Comparison of ENCODE assay signal across 8 cellular contexts in the genomic region with DNA sequence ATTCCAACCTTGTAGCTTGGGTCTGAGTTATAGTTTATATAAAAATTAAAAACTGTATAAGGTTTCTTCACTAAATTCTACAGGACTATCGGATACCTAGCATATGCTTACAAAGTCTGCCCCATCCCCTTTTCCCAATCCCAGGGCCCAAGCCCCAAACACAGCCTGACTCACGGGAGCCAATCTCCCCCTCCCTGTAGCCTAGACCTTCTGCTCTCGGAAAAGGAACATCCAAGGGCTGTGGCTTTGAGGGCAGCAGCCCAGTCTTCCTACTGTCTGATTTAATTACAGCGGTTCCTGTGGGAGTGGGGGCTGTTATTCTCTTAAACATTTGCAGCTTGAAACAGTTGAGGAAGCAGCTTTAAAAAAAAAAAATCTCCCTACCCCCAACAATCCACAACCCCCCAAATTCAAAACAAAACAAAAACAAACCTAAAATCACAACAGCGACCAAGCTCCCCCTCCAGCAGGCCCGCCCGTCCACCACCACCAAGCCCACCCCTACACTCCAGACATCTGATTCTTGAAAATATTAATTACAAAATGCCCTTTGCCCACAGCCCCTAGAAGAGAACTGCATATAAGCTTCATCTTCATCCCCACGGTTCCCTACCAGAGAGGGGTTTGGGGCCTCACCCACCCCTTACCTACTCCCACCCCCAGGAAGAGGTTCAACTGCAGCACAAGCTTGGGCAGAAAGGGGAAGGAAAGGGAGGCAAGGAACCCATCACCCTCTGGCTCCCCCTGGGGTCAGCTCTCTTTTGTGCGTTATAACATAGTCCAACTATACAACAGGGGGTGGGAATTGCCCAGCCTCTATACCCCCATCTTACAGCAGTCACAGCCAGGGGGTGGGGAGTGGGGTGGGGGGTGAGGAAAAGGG. TPM values are rescaled to one million over a fixed set of nuclear protein-coding genes. Genes with fewer than 3 reads are reported as not detected.
A peak's percentile ranks its signal among the peaks of the same experiment; 100 is the strongest.
DNase-seq lines count a peak whose midpoint lies in the region; ATAC-seq, FAIRE-seq and TF ChIP-seq lines count a peak whose summit lies in the region.

No MANE protein-coding gene starts in this region.

- TF ChIP-seq RAD21 in HepG2 (CRISPR knock-in tag; IDR thresholded peaks at IDR 0.05), result no peak

- in situ Hi-C loops in HepG2 (cut with HindIII; ENCODE audit: extremely low pct_ligation_motif_present, low pct_unique_long_range_greater_than_20kb), result no loop called here

- peak overlapping the region; percentile 90 to 97 (median 92) for H3K9ac ChIP-seq in BLaER1 treated with 17β-estradiol and CSF1 and Interleukin-3, amounts not matched to agents 10 nM and 100 nM
- H3K9ac ChIP-seq in astrocyte (ENCODE audit: low read length) (peak overlapping the region; percentile 98), HepG2 (ENCODE audit: insufficient read depth, low read depth, low read length) (0 out of 2 replicates have a peak overlapping the region, but pooled peaks have one; percentile 38)

- TF ChIP-seq CTCF in RWPE1 (conservative IDR thresholded peaks at IDR 0.05; ENCODE audit: low read depth) (0 out of 2 replicates have a peak, but pooled peaks have one; percentile 15), astrocyte (IDR thresholded peaks at IDR 0.05; ENCODE audit: insufficient read depth, low read depth, low read length) (no peak), HepG2 (CRISPR knock-in tag; IDR thresholded peaks at IDR 0.05) (peak; percentile 50), suprapubic skin (IDR thresholded peaks at IDR 0.05) (no peak)

- peak overlapping the region; percentile 95 for H3K27ac Mint-ChIP-seq in astrocyte (ENCODE audit: unreplicated experiment)

- H3K4me1 ChIP-seq in BLaER1 treated with 17β-estradiol and CSF1 and Interleukin-3, amounts not matched to agents 10 nM and 100 nM, result peaks cover 25 to 44% (median 38%) of the 10 kb centered on the region in 10 experiments
- H3K4me1 ChIP-seq in astrocyte (ENCODE audit: insufficient read depth, low read length), result peaks cover 13% of the 10 kb centered on the region
- H3K4me1 ChIP-seq in HepG2 (ENCODE audit: insufficient read depth, low read length), result peaks cover 20% of the 10 kb centered on the region
- H3K4me1 ChIP-seq in suprapubic skin, result peaks cover 33% of the 10 kb centered on the region

- H3K4me3 Mint-ChIP-seq in astrocyte (ENCODE audit: unreplicated experiment), result peak overlapping the region; percentile 57

- WGBS in HepG2 (ENCODE audit: low lambda C conversion rate), result 92% methylated on average over 9 of the region's 9 CpGs
- WGBS in suprapubic skin, result 56% methylated on average over 8 of the region's 9 CpGs

- peaks cover 19% of the 10 kb centered on the region for H3K4me1 Mint-ChIP-seq in astrocyte (ENCODE audit: low read depth, unreplicated experiment)

- no peaks in the 10 kb centered on the region for H3K27me3 ChIP-seq in BLaER1 treated with 17β-estradiol and CSF1 and Interleukin-3, amounts not matched to agents 10 nM and 100 nM
- H3K27me3 ChIP-seq in H7 (ENCODE audit: control insufficient read depth, insufficient read depth, low read length) (no peaks in the 10 kb centered on the region), astrocyte (ENCODE audit: insufficient read depth, low read length) (no peaks in the 10 kb centered on the region), HepG2 (ENCODE audit: control insufficient read depth in 1 of 2, insufficient read depth in 2 of 2, low read length in 2 of 2) (no peaks in the 10 kb centered on the region), suprapubic skin (no peaks in the 10 kb centered on the region)

- H3K4me2 ChIP-seq in BLaER1 treated with 17β-estradiol and CSF1 and Interleukin-3, amounts not matched to agents 10 nM and 100 nM, result peak overlapping the region; percentile 83 to 94 (median 88)
- H3K4me2 ChIP-seq in astrocyte (ENCODE audit: low read length) (peak overlapping the region; percentile 91), HepG2 (ENCODE audit: low read depth, low read length) (peak overlapping the region; percentile 98)

- peaks cover 1 to 28% (median 17%) of the 10 kb centered on the region in 11 experiments; a peak in 18 of 22 replicates for H4K20me1 ChIP-seq in BLaER1 treated with 17β-estradiol and CSF1 and Interleukin-3, amounts not matched to agents 10 nM and 100 nM
- H4K20me1 ChIP-seq in astrocyte (ENCODE audit: insufficient read depth, low read length) (peaks cover 7% of the 10 kb centered on the region), HepG2 (ENCODE audit: insufficient read depth, low read length) (no peaks in the 10 kb centered on the region)

- no peak overlapping the region for H2AFZ ChIP-seq in astrocyte (ENCODE audit: low read depth, low read length)
- H2AFZ ChIP-seq in HepG2 (ENCODE audit: low read length), result no peak overlapping the region

- intact Hi-C loops in HepG2 (cut with micrococcal nuclease; ENCODE audit: unreplicated experiment), result loop anchor here (5.0 kb wide), 1 partner anchor 113 kb away; the partner anchor contains the start of gene TUBA1B

- POLR2A ChIA-PET in RWPE1 (lab: Yijun Ruan, JAX; ENCODE audit: low non-redundant PET) (no interaction called here), HepG2 (lab: Yijun Ruan, JAX) (interaction anchor here (0.5 to 1.3 kb wide), 8 partner anchors 13 to 154 kb away, joined by 3 to 9 read pairs (median 4); partner anchors contain the start of genes DDN, RND1 and TUBA1B)

- BruUV-seq in HepG2 (replicated peaks; lab: Mats Ljungman, UMichigan), result no TSS peak

- no peak for TF ChIP-seq POLR2A in HepG2 (IDR thresholded peaks at IDR 0.05; ENCODE audit: insufficient read depth in 1 of 2, low read depth in 2 of 2, low read length in 2 of 2)
- no peak for TF ChIP-seq POLR2A in suprapubic skin (IDR thresholded peaks at IDR 0.05)

- peaks cover 35 to 42% (median 40%) of the 10 kb centered on the region in 11 experiments for H3K36me3 ChIP-seq in BLaER1 treated with 17β-estradiol and CSF1 and Interleukin-3, amounts not matched to agents 10 nM and 100 nM
- peaks cover 23% of the 10 kb centered on the region for H3K36me3 ChIP-seq in H7 (replicated peaks; ENCODE audit: control insufficient read depth, insufficient read depth, low read length)
- peaks cover 22% of the 10 kb centered on the region for H3K36me3 ChIP-seq in astrocyte (ENCODE audit: insufficient read depth, low read length)
- H3K36me3 ChIP-seq in HepG2 (replicated peaks in 1 of 2; ENCODE audit: control insufficient read depth in 1 of 2, insufficient read depth in 2 of 2, low read length in 2 of 2), result peaks cover 14 to 23% of the 10 kb centered on the region in 2 experiments
- H3K36me3 ChIP-seq in suprapubic skin, result peaks cover 42% of the 10 kb centered on the region

- H3K27ac ChIP-seq in BLaER1 treated with 17β-estradiol and CSF1 and Interleukin-3, amounts not matched to agents 10 nM and 100 nM, result peak overlapping the region; percentile 89 to 99 (median 95)
- H3K27ac ChIP-seq in RWPE1 (peak overlapping the region; percentile 71), astrocyte (ENCODE audit: low read depth, low read length) (peak overlapping the region; percentile 96), HepG2 (ENCODE audit: extremely low read length, insufficient read depth, low read length) (peak overlapping the region; percentile 86), suprapubic skin (peak overlapping the region; percentile 92)

- H3K9me3 Mint-ChIP-seq in astrocyte (ENCODE audit: unreplicated experiment), result no peaks in the 10 kb centered on the region

- CTCF ChIA-PET in RWPE1 (lab: Yijun Ruan, JAX) (interaction anchor here (0.6 to 0.8 kb wide), 3 partner anchors 14 to 158 kb away, joined by 3 to 5 read pairs (median 3); no protein-coding TSS in a partner anchor), HepG2 (lab: Yijun Ruan, JAX; ENCODE audit: low intra/inter-chr PET ratio, low total read pairs) (interaction anchor here (3.4 kb wide), 1 partner anchor 23 kb away, joined by 15 read pairs; no protein-coding TSS in a partner anchor)

- DNase-seq in H7 (peak; percentile 91), RWPE1 (ENCODE audit: low spot score) (peak; percentile 50), astrocyte (ENCODE audit: low read depth) (no peak), HepG2 (ENCODE audit: low spot score) (peak; percentile 39), suprapubic skin (ENCODE audit: low spot score in 2 of 2) (peak in 1 of 2 donors; percentile 67)

- H3K36me3 Mint-ChIP-seq in astrocyte (ENCODE audit: low read depth, unreplicated experiment), result peaks cover 14% of the 10 kb centered on the region

- TF ChIP-seq EP300 in HepG2 (IDR thresholded peaks at IDR 0.05; ENCODE audit: low read depth in 2 of 2, low read length in 2 of 2), result no peak
- TF ChIP-seq EP300 in HepG2 (CRISPR knock-in tag; IDR thresholded peaks at IDR 0.05; ENCODE audit: borderline replicate concordance), result no peak
- no peak for TF ChIP-seq EP300 in suprapubic skin (IDR thresholded peaks at IDR 0.05)

- ATAC-seq in HepG2 (peak; percentile 17; the same call in 2 of the 3 replicates), HG02884 (IDR thresholded peaks at IDR 0.05; ENCODE audit: unreplicated experiment) (no peak), HG03439 (IDR thresholded peaks at IDR 0.05; ENCODE audit: unreplicated experiment) (no peak)

- no peak for FAIRE-seq in astrocyte (lab: Jason Lieb, UNC)
- peak; percentile 42 for FAIRE-seq in HepG2 (lab: Jason Lieb, UNC)

- H3K4me3 ChIP-seq in BLaER1 treated with 17β-estradiol and CSF1 and Interleukin-3, amounts not matched to agents 10 nM and 100 nM, result peak overlapping the region; percentile 71 to 85 (median 74); a peak in 19 of 20 replicates
- H3K4me3 ChIP-seq in H7 (ENCODE audit: insufficient read depth, low read depth, low read length) (no peak overlapping the region), astrocyte (ENCODE audit: insufficient read depth, low read depth, low read length) (no peak overlapping the region), HepG2 (replicated peaks in 1 of 3; ENCODE audit: insufficient read depth in 1 of 3, low read depth in 2 of 3, low read length in 3 of 3) (peak overlapping the region in 2 of 3 experiments; percentile 5 to 64; a peak in 2 of 6 replicates), suprapubic skin (peak overlapping the region; percentile 89)

- no peaks in the 10 kb centered on the region for H3K27me3 Mint-ChIP-seq in astrocyte (ENCODE audit: low read depth, unreplicated experiment)

- H3K79me2 ChIP-seq in astrocyte (ENCODE audit: insufficient read depth, low read length), result peaks cover 28% of the 10 kb centered on the region
- peaks cover 6% of the 10 kb centered on the region for H3K79me2 ChIP-seq in HepG2 (ENCODE audit: insufficient read depth, low read length)

- no peaks in the 10 kb centered on the region for H3K9me3 ChIP-seq in BLaER1 treated with 17β-estradiol and CSF1 and Interleukin-3, amounts not matched to agents 10 nM and 100 nM (replicated peaks in 1 of 11)
- H3K9me3 ChIP-seq in astrocyte (ENCODE audit: insufficient read depth, low read depth, low read length) (no peaks in the 10 kb centered on the region), HepG2 (ENCODE audit: low read length) (no peaks in the 10 kb centered on the region), suprapubic skin (no peaks in the 10 kb centered on the region)

RNA-seq across cellular contexts. Expression of gene PRKAG1, which starts 1.1 kb away (rescaled TPM):
- total RNA-seq in H7 (2014; rRNA removed; shearing (Covaris generic)), result 44.2 and 51.1 TPM in 2 replicates
- total RNA-seq in astrocyte (47.1 and 49.6 TPM in 2 replicates), HepG2 (2016; rRNA removed; fragmentation: Illumina TruSeq; extraction: Trizol) (32.8 and 37.6 TPM in 2 replicates), suprapubic skin (10 to 100 TPM; 40.0 to 61.4 (median 49.6) TPM)
- 9.1 and 11.2 TPM in 2 replicates for total RNA-seq in HepG2 (2016; cell fraction: cytosol; rRNA removed; fragmentation: Illumina TruSeq; extraction: Trizol; ENCODE audit: low read depth)
- 30.6 and 39.9 TPM in 2 replicates for total RNA-seq in HepG2 (2016; cell fraction: insoluble cytoplasmic fraction; rRNA removed; fragmentation: Illumina TruSeq; extraction: Trizol)
- total RNA-seq in HepG2 (2016; cell fraction: membrane; rRNA removed; fragmentation: Illumina TruSeq; extraction: Trizol), result 19.3 and 21.1 TPM in 2 replicates
- total RNA-seq in HepG2 (2016; cell fraction: nucleus; rRNA removed; fragmentation: Illumina TruSeq; extraction: Trizol), result 16.7 and 19.6 TPM in 2 replicates
- polyA plus RNA-seq in HepG2 (2011; rRNA removed), result 21.2 and 26.1 TPM in 2 replicates
- polyA plus RNA-seq in HepG2 (2011; cell fraction: cytosol; rRNA removed), result 18.5 and 26.3 TPM in 2 replicates
- polyA plus RNA-seq in HepG2 (2011; cell fraction: nucleus; rRNA removed), result 8.8 and 11.6 TPM in 2 replicates
- 20.2 and 21.7 TPM in 2 replicates for polyA plus RNA-seq in HepG2 (2012)
- polyA plus RNA-seq in HepG2 (2016; cell fraction: cytosol; fragmentation: Illumina TruSeq; extraction: Trizol; ENCODE audit: low read depth), result 7.6 and 8.8 TPM in 2 replicates
- polyA plus RNA-seq in HepG2 (2016; cell fraction: insoluble cytoplasmic fraction; fragmentation: Illumina TruSeq; extraction: Trizol; ENCODE audit: low read depth), result 38.7 and 40.2 TPM in 2 replicates
- polyA plus RNA-seq in HepG2 (2016; cell fraction: membrane; fragmentation: Illumina TruSeq; extraction: Trizol; ENCODE audit: low read depth), result 14.5 and 16.2 TPM in 2 replicates
- polyA plus RNA-seq in HepG2 (2016; cell fraction: nucleus; fragmentation: Illumina TruSeq; extraction: Trizol; ENCODE audit: insufficient read depth, low read depth), result 24.6 and 24.9 TPM in 2 replicates
- polyA minus RNA-seq in HepG2 (2011; rRNA and poly(A)+ RNA removed; ENCODE audit: low replicate concordance), result 11.5 and 73.4 TPM in 2 replicates
- polyA minus RNA-seq in HepG2 (2011; cell fraction: cytosol; rRNA and poly(A)+ RNA removed), result 7.8 and 9.5 TPM in 2 replicates
- 11.6 TPM in 2 replicates for polyA minus RNA-seq in HepG2 (2011; cell fraction: nucleus; rRNA and poly(A)+ RNA removed)

RNA-seq across cellular contexts. Expression of gene DDN, which starts 20.5 kb away (rescaled TPM):
- 0.10 and 0.30 TPM in 2 replicates for total RNA-seq in H7 (2014; rRNA removed; shearing (Covaris generic))
- total RNA-seq in astrocyte (0.50 and 0.55 TPM in 2 replicates), HepG2 (2016; rRNA removed; fragmentation: Illumina TruSeq; extraction: Trizol) (0.51 and 0.53 TPM in 2 replicates), suprapubic skin (under 1 TPM in 3 of 4 donors, not detected in 1; 0.23 to 0.45 (median 0.24) TPM)
- 0.20 TPM in 1 of 2 replicates, not detected in the other for total RNA-seq in HepG2 (2016; cell fraction: cytosol; rRNA removed; fragmentation: Illumina TruSeq; extraction: Trizol; ENCODE audit: low read depth)
- 0.43 and 0.54 TPM in 2 replicates for total RNA-seq in HepG2 (2016; cell fraction: insoluble cytoplasmic fraction; rRNA removed; fragmentation: Illumina TruSeq; extraction: Trizol)
- total RNA-seq in HepG2 (2016; cell fraction: membrane; rRNA removed; fragmentation: Illumina TruSeq; extraction: Trizol), result 0.46 and 0.52 TPM in 2 replicates
- 0.34 and 0.62 TPM in 2 replicates for total RNA-seq in HepG2 (2016; cell fraction: nucleus; rRNA removed; fragmentation: Illumina TruSeq; extraction: Trizol)
- polyA plus RNA-seq in HepG2 (2011; rRNA removed), result 0.24 and 0.33 TPM in 2 replicates
- 0.21 and 0.34 TPM in 2 replicates for polyA plus RNA-seq in HepG2 (2011; cell fraction: cytosol; rRNA removed)
- 0.47 and 0.83 TPM in 2 replicates for polyA plus RNA-seq in HepG2 (2011; cell fraction: nucleus; rRNA removed)
- 0.48 and 0.69 TPM in 2 replicates for polyA plus RNA-seq in HepG2 (2012)
- polyA plus RNA-seq in HepG2 (2016; cell fraction: cytosol; fragmentation: Illumina TruSeq; extraction: Trizol; ENCODE audit: low read depth), result 0.20 and 0.28 TPM in 2 replicates
- polyA plus RNA-seq in HepG2 (2016; cell fraction: insoluble cytoplasmic fraction; fragmentation: Illumina TruSeq; extraction: Trizol; ENCODE audit: low read depth), result 0.58 and 0.73 TPM in 2 replicates
- 0.48 and 0.58 TPM in 2 replicates for polyA plus RNA-seq in HepG2 (2016; cell fraction: membrane; fragmentation: Illumina TruSeq; extraction: Trizol; ENCODE audit: low read depth)
- polyA plus RNA-seq in HepG2 (2016; cell fraction: nucleus; fragmentation: Illumina TruSeq; extraction: Trizol; ENCODE audit: insufficient read depth, low read depth), result 1.2 and 1.3 TPM in 2 replicates
- 0.46 and 5.3 TPM in 2 replicates for polyA minus RNA-seq in HepG2 (2011; rRNA and poly(A)+ RNA removed; ENCODE audit: low replicate concordance)
- polyA minus RNA-seq in HepG2 (2011; cell fraction: cytosol; rRNA and poly(A)+ RNA removed), result 0.44 and 0.49 TPM in 2 replicates
- 0.25 and 0.39 TPM in 2 replicates for polyA minus RNA-seq in HepG2 (2011; cell fraction: nucleus; rRNA and poly(A)+ RNA removed)

RNA-seq across cellular contexts. Expression of gene KMT2D, which starts 40.9 kb away (rescaled TPM):
- total RNA-seq in H7 (2014; rRNA removed; shearing (Covaris generic)), result 16.2 and 20.8 TPM in 2 replicates
- total RNA-seq in astrocyte (81.7 and 86.9 TPM in 2 replicates), HepG2 (2016; rRNA removed; fragmentation: Illumina TruSeq; extraction: Trizol) (10.4 and 25.7 TPM in 2 replicates), suprapubic skin (100 to 1,000 TPM in 2 of 4 donors, 10 to 100 TPM in 2; 88.1 to 121 (median 104) TPM)
- total RNA-seq in HepG2 (2016; cell fraction: cytosol; rRNA removed; fragmentation: Illumina TruSeq; extraction: Trizol; ENCODE audit: low read depth), result 3.8 and 5.1 TPM in 2 replicates
- 9.4 and 20.2 TPM in 2 replicates for total RNA-seq in HepG2 (2016; cell fraction: insoluble cytoplasmic fraction; rRNA removed; fragmentation: Illumina TruSeq; extraction: Trizol)
- total RNA-seq in HepG2 (2016; cell fraction: membrane; rRNA removed; fragmentation: Illumina TruSeq; extraction: Trizol), result 7.5 and 9.1 TPM in 2 replicates
- 25.5 and 28.3 TPM in 2 replicates for total RNA-seq in HepG2 (2016; cell fraction: nucleus; rRNA removed; fragmentation: Illumina TruSeq; extraction: Trizol)
- polyA plus RNA-seq in HepG2 (2011; rRNA removed), result 8.1 and 8.2 TPM in 2 replicates
- polyA plus RNA-seq in HepG2 (2011; cell fraction: cytosol; rRNA removed), result 5.0 and 6.5 TPM in 2 replicates
- 41.1 and 48.4 TPM in 2 replicates for polyA plus RNA-seq in HepG2 (2011; cell fraction: nucleus; rRNA removed)
- 20.0 and 20.6 TPM in 2 replicates for polyA plus RNA-seq in HepG2 (2012)
- polyA plus RNA-seq in HepG2 (2016; cell fraction: cytosol; fragmentation: Illumina TruSeq; extraction: Trizol; ENCODE audit: low read depth), result 0.52 and 0.66 TPM in 2 replicates
- 18.4 and 23.1 TPM in 2 replicates for polyA plus RNA-seq in HepG2 (2016; cell fraction: insoluble cytoplasmic fraction; fragmentation: Illumina TruSeq; extraction: Trizol; ENCODE audit: low read depth)
- 1.3 and 2.4 TPM in 2 replicates for polyA plus RNA-seq in HepG2 (2016; cell fraction: membrane; fragmentation: Illumina TruSeq; extraction: Trizol; ENCODE audit: low read depth)
- 78.2 and 102 TPM in 2 replicates for polyA plus RNA-seq in HepG2 (2016; cell fraction: nucleus; fragmentation: Illumina TruSeq; extraction: Trizol; ENCODE audit: insufficient read depth, low read depth)
- polyA minus RNA-seq in HepG2 (2011; rRNA and poly(A)+ RNA removed; ENCODE audit: low replicate concordance), result 12.2 and 28.0 TPM in 2 replicates
- 19.4 and 23.5 TPM in 2 replicates for polyA minus RNA-seq in HepG2 (2011; cell fraction: cytosol; rRNA and poly(A)+ RNA removed)
- polyA minus RNA-seq in HepG2 (2011; cell fraction: nucleus; rRNA and poly(A)+ RNA removed), result 32.2 and 33.3 TPM in 2 replicates

RNA-seq across cellular contexts. Expression of gene WNT1, which starts 41.6 kb away (rescaled TPM):
- total RNA-seq in H7 (2014; rRNA removed; shearing (Covaris generic)), result not detected in 2 replicates
- total RNA-seq in astrocyte (not detected in 2 replicates), HepG2 (2016; rRNA removed; fragmentation: Illumina TruSeq; extraction: Trizol) (not detected in 2 replicates), suprapubic skin (not detected)
- total RNA-seq in HepG2 (2016; cell fraction: cytosol; rRNA removed; fragmentation: Illumina TruSeq; extraction: Trizol; ENCODE audit: low read depth), result not detected in 2 replicates
- total RNA-seq in HepG2 (2016; cell fraction: insoluble cytoplasmic fraction; rRNA removed; fragmentation: Illumina TruSeq; extraction: Trizol), result not detected in 2 replicates
- total RNA-seq in HepG2 (2016; cell fraction: membrane; rRNA removed; fragmentation: Illumina TruSeq; extraction: Trizol), result not detected in 2 replicates
- total RNA-seq in HepG2 (2016; cell fraction: nucleus; rRNA removed; fragmentation: Illumina TruSeq; extraction: Trizol), result not detected in 2 replicates
- polyA plus RNA-seq in HepG2 (2011; rRNA removed), result not detected in 2 replicates
- not detected in 2 replicates for polyA plus RNA-seq in HepG2 (2011; cell fraction: cytosol; rRNA removed)
- polyA plus RNA-seq in HepG2 (2011; cell fraction: nucleus; rRNA removed), result not detected in 2 replicates
- polyA plus RNA-seq in HepG2 (2012), result not detected in 2 replicates
- not detected in 2 replicates for polyA plus RNA-seq in HepG2 (2016; cell fraction: cytosol; fragmentation: Illumina TruSeq; extraction: Trizol; ENCODE audit: low read depth)
- polyA plus RNA-seq in HepG2 (2016; cell fraction: insoluble cytoplasmic fraction; fragmentation: Illumina TruSeq; extraction: Trizol; ENCODE audit: low read depth), result not detected in 2 replicates
- not detected in 2 replicates for polyA plus RNA-seq in HepG2 (2016; cell fraction: membrane; fragmentation: Illumina TruSeq; extraction: Trizol; ENCODE audit: low read depth)
- polyA plus RNA-seq in HepG2 (2016; cell fraction: nucleus; fragmentation: Illumina TruSeq; extraction: Trizol; ENCODE audit: insufficient read depth, low read depth), result not detected in 2 replicates
- not detected in 2 replicates for polyA minus RNA-seq in HepG2 (2011; rRNA and poly(A)+ RNA removed; ENCODE audit: low replicate concordance)
- not detected in 2 replicates for polyA minus RNA-seq in HepG2 (2011; cell fraction: cytosol; rRNA and poly(A)+ RNA removed)
- polyA minus RNA-seq in HepG2 (2011; cell fraction: nucleus; rRNA and poly(A)+ RNA removed), result not detected in 2 replicates

RNA-seq across cellular contexts. Expression of gene WNT10B, which starts 48.1 kb away (rescaled TPM):
- total RNA-seq in H7 (2014; rRNA removed; shearing (Covaris generic)), result 0.83 and 0.92 TPM in 2 replicates
- total RNA-seq in astrocyte (0.79 and 1.1 TPM in 2 replicates), HepG2 (2016; rRNA removed; fragmentation: Illumina TruSeq; extraction: Trizol) (0.09 TPM in 1 of 2 replicates, not detected in the other), suprapubic skin (1 to 10 TPM in 2 of 4 donors, under 1 TPM in 2; 0.64 to 4.3 (median 1.4) TPM)
- not detected in 2 replicates for total RNA-seq in HepG2 (2016; cell fraction: cytosol; rRNA removed; fragmentation: Illumina TruSeq; extraction: Trizol; ENCODE audit: low read depth)
- total RNA-seq in HepG2 (2016; cell fraction: insoluble cytoplasmic fraction; rRNA removed; fragmentation: Illumina TruSeq; extraction: Trizol), result not detected in 2 replicates
- 0.14 TPM in 1 of 2 replicates, not detected in the other for total RNA-seq in HepG2 (2016; cell fraction: membrane; rRNA removed; fragmentation: Illumina TruSeq; extraction: Trizol)
- not detected in 2 replicates for total RNA-seq in HepG2 (2016; cell fraction: nucleus; rRNA removed; fragmentation: Illumina TruSeq; extraction: Trizol)
- polyA plus RNA-seq in HepG2 (2011; rRNA removed), result 0.05 and 0.12 TPM in 2 replicates
- polyA plus RNA-seq in HepG2 (2011; cell fraction: cytosol; rRNA removed), result 0.04 and 0.08 TPM in 2 replicates
- polyA plus RNA-seq in HepG2 (2011; cell fraction: nucleus; rRNA removed), result 0.48 and 0.64 TPM in 2 replicates
- polyA plus RNA-seq in HepG2 (2012), result not detected in 2 replicates
- polyA plus RNA-seq in HepG2 (2016; cell fraction: cytosol; fragmentation: Illumina TruSeq; extraction: Trizol; ENCODE audit: low read depth), result not detected in 2 replicates
- not detected in 2 replicates for polyA plus RNA-seq in HepG2 (2016; cell fraction: insoluble cytoplasmic fraction; fragmentation: Illumina TruSeq; extraction: Trizol; ENCODE audit: low read depth)
- polyA plus RNA-seq in HepG2 (2016; cell fraction: membrane; fragmentation: Illumina TruSeq; extraction: Trizol; ENCODE audit: low read depth), result not detected in 2 replicates
- 0.21 and 0.33 TPM in 2 replicates for polyA plus RNA-seq in HepG2 (2016; cell fraction: nucleus; fragmentation: Illumina TruSeq; extraction: Trizol; ENCODE audit: insufficient read depth, low read depth)
- polyA minus RNA-seq in HepG2 (2011; rRNA and poly(A)+ RNA removed; ENCODE audit: low replicate concordance), result 0.18 and 1.6 TPM in 2 replicates
- 1.8 TPM in 1 of 2 replicates, not detected in the other for polyA minus RNA-seq in HepG2 (2011; cell fraction: cytosol; rRNA and poly(A)+ RNA removed)
- not detected in 2 replicates for polyA minus RNA-seq in HepG2 (2011; cell fraction: nucleus; rRNA and poly(A)+ RNA removed)

Comparison
In these comparisons a context has a peak if more than half of its experiments do, and no peak if none do; other contexts are left out.
1. H3K4me3 ChIP-seq: peak in BLaER1 treated with 17β-estradiol and CSF1 and Interleukin-3, amounts not matched to agents 10 nM and 100 nM (10 of 10), HepG2 (2 of 3) and suprapubic skin (single experiment); none in H7 (single experiment) and astrocyte (single experiment).
2. H3K9ac ChIP-seq: peak in every context shown above with its lines; median percentile 98 in astrocyte; 92 in BLaER1 treated with 17β-estradiol and CSF1 and Interleukin-3, amounts not matched to agents 10 nM and 100 nM; 38 in HepG2.
3. CTCF ChIP-seq: peak in RWPE1 (single experiment) and HepG2 (single experiment); none in astrocyte (single experiment) and suprapubic skin (0 of 2).
4. Peak in every context shown above with its lines, with median percentiles within 50 percentile points of each other: H3K27ac ChIP-seq and H3K4me2 ChIP-seq.